Comparison of ENCODE assay signal across 15 cellular contexts in genomic region chr9:35771079-35771441, GRCh38. TPM values are rescaled to one million over a fixed set of nuclear protein-coding genes. Genes with fewer than 3 reads are reported as not detected.
A peak's percentile ranks its signal among the peaks of the same experiment; 100 is the strongest.
DNase-seq lines count a peak whose midpoint lies in the region; ATAC-seq and TF ChIP-seq lines count a peak whose summit lies in the region.
"Had no signal": no experiment of that assay in that cellular context is flagged by ENCODE, and none has a peak within 500 bp of the region (broad histone marks: within the 10 kb centered on the region; RNA-seq: fewer than 3 reads in every experiment).

No MANE protein-coding gene starts in this region.

- H3K4me1 ChIP-seq in ascending aorta (peaks cover 6 to 13% of the 10 kb centered on the region in 2 donors), stomach smooth muscle (ENCODE audit: control insufficient read depth, insufficient read depth, low read length) (peaks cover 9% of the 10 kb centered on the region)

- no peaks in the 10 kb centered on the region for H3K27me3 ChIP-seq in ascending aorta
- H3K27me3 ChIP-seq in stomach smooth muscle (ENCODE audit: control insufficient read depth in 1 of 2, insufficient read depth in 2 of 2, low read length in 2 of 2) = no peaks in the 10 kb centered on the region

- H3K4me3 ChIP-seq in ascending aorta (peak overlapping the region in 1 of 2 donors; percentile 17), stomach smooth muscle (ENCODE audit: low read length in 2 of 2) (no peak overlapping the region)

- no peaks in the 10 kb centered on the region for H3K9me3 ChIP-seq in ascending aorta
- no peaks in the 10 kb centered on the region for H3K9me3 ChIP-seq in stomach smooth muscle (ENCODE audit: control insufficient read depth in 2 of 2, low read length in 2 of 2)

- no peak for TF ChIP-seq CTCF in ascending aorta (IDR thresholded peaks at IDR 0.05)

- no peak overlapping the region for H3K9ac ChIP-seq in stomach smooth muscle (ENCODE audit: low read length in 2 of 2)

- ATAC-seq in left lobe of liver = peak; percentile 76
- no peak for ATAC-seq in HG03159 (IDR thresholded peaks at IDR 0.05; ENCODE audit: unreplicated experiment)
- ATAC-seq in HG03196 (IDR thresholded peaks at IDR 0.05; ENCODE audit: unreplicated experiment) = no peak

- H3K36me3 ChIP-seq in ascending aorta = no peaks in the 10 kb centered on the region
- H3K36me3 ChIP-seq in stomach smooth muscle (ENCODE audit: control insufficient read depth in 2 of 2, insufficient read depth in 2 of 2, low read length in 2 of 2) = no peaks in the 10 kb centered on the region

- peak overlapping the region; percentile 39 to 56 for H3K27ac ChIP-seq in ascending aorta
- H3K27ac ChIP-seq in stomach smooth muscle (ENCODE audit: low read length) = peak overlapping the region; percentile 3

- DNase-seq in NCI-H2029 (lab: John Stamatoyannopoulos, UW) (peak; percentile 31), ascending aorta (ENCODE audit: low spot score in 2 of 2) (no peak), left lobe of liver (ENCODE audit: low spot score) (no peak), HuH-7.5 (ENCODE audit: low spot score) (no peak)
- DNase-seq in activated CD4-positive, alpha-beta T cell treated with anti-CD3 and anti-CD28 coated beads, Interleukin-2, amount 50 U/mL, for 4 hours = no peak
- DNase-seq: activated CD4-positive, alpha-beta memory T cell treated with anti-CD3 and anti-CD28 coated beads for 36 hours; activated effector memory CD4-positive, alpha-beta T cell treated with anti-CD3 and anti-CD28 coated beads, Interleukin-2, amount 50 U/mL, for 16 hours; EL; mesendoderm had no signal

- intact Hi-C loops in ascending aorta (cut with DNase I) = no loop called here

RNA-seq across cellular contexts. Expression of gene MSMP, which starts 17.0 kb away (rescaled TPM):
- total RNA-seq in ascending aorta (not detected), left lobe of liver (1.5 TPM)
- total RNA-seq: activated CD4-positive, alpha-beta memory T cell treated with anti-CD3 and anti-CD28 coated beads for 36 hours; bronchial epithelial cell; esophagus mucosa; RPMI7951 had no signal

RNA-seq across cellular contexts. Expression of gene NPR2, which starts 20.3 kb away (rescaled TPM):
- total RNA-seq in ascending aorta = 7.3 TPM
- total RNA-seq in left lobe of liver = 3.3 TPM

RNA-seq across cellular contexts. Expression of gene RGP1, which starts 22.0 kb away (rescaled TPM):
- 24.8 TPM for total RNA-seq in ascending aorta
- total RNA-seq in left lobe of liver = 14.5 TPM

RNA-seq across cellular contexts. Expression of gene GBA2, which starts 22.0 kb away (rescaled TPM):
- total RNA-seq in ascending aorta (40.7 TPM), left lobe of liver (44.0 TPM)

RNA-seq across cellular contexts. Expression of gene CREB3, which starts 38.6 kb away (rescaled TPM):
- 48.3 TPM for total RNA-seq in ascending aorta
- total RNA-seq in left lobe of liver = 13.9 TPM
